In the genomic region with DNA sequence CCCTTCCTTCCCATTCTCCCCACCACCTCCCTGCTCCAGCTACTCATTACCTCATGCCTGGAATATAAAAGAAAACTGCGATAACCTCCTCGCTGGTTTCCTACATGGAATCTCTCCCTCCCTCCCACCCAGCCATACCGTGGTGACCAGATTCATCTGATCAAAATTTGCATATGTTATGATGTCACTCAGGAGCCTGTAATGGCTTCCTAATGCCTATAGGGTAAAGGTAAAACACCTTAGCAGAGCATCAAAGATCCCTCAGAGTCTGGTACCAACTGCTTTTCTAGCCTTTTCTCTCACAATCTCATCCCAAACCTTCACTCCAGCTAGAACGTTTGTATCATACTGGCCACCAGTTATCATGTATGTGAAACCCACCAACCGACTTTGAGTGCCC, we compare ENCODE assay signal across 1 cellular context.
TF ChIP-seq lines count a peak whose summit lies in the region.

No MANE protein-coding gene starts in this region.

TF ChIP-seq in GM23338, 12 proteins besides CTCF, POLR2A, EP300 and RAD21 (continued from another document):
- TF ChIP-seq, protein P1, sequence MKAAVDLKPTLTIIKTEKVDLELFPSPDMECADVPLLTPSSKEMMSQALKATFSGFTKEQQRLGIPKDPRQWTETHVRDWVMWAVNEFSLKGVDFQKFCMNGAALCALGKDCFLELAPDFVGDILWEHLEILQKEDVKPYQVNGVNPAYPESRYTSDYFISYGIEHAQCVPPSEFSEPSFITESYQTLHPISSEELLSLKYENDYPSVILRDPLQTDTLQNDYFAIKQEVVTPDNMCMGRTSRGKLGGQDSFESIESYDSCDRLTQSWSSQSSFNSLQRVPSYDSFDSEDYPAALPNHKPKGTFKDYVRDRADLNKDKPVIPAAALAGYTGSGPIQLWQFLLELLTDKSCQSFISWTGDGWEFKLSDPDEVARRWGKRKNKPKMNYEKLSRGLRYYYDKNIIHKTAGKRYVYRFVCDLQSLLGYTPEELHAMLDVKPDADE (IDR thresholded peaks at IDR 0.05), result no peak
- TF ChIP-seq CREB1 (CRISPR knock-in tag; IDR thresholded peaks at IDR 0.05; ENCODE audit: low read depth) (no peak), ZNF114 (CRISPR knock-in tag; IDR thresholded peaks at IDR 0.05) (no peak), POLR2AphosphoS5 (IDR thresholded peaks at IDR 0.05; ENCODE audit: low read depth) (no peak)
